11 cellular contexts compared by ENCODE assay signal in genomic region chr5:169181785-169182184, GRCh38.
"Had no signal": no experiment of that assay in that cellular context is flagged by ENCODE, and none has a peak within 500 bp of the region (broad histone marks: within the 10 kb centered on the region; RNA-seq: fewer than 3 reads in every experiment).

No MANE protein-coding gene starts in this region.

- H3K27me3 ChIP-seq: sigmoid colon had no signal

- H3K36me3 ChIP-seq: sigmoid colon had no signal

- DNase-seq: activated CD4-positive, alpha-beta T cell treated with anti-CD3 and anti-CD28 coated beads, Interleukin-2, amount 50 U/mL, for 4 hours; activated CD4-positive, CD25-positive, alpha-beta regulatory T cell treated with anti-CD3 and anti-CD28 coated beads, Interleukin-2, amount 50 U/mL, for 72 hours; activated gamma-delta T cell treated with Interleukin-2 at 50 U/mL for 16 hours; activated naive CD8-positive, alpha-beta T cell treated with anti-CD3 and anti-CD28 coated beads for 36 hours; activated T-cell treated with anti-CD3 and anti-CD28 coated beads, Interleukin-2, amount 50 U/mL, for 4 hours; effector memory CD8-positive, alpha-beta T cell; head of caudate nucleus; natural killer cell; sigmoid colon; stimulated activated naive CD4-positive, alpha-beta T cell had no signal

- ATAC-seq: activated T-cell treated with anti-CD3 and anti-CD28 coated beads, Interleukin-2, amount 50 U/mL, for 4 hours; effector memory CD8-positive, alpha-beta T cell; left lobe of liver; natural killer cell had no signal

- H3K27ac ChIP-seq: sigmoid colon had no signal

- H3K4me3 ChIP-seq: sigmoid colon had no signal

- H3K9me3 ChIP-seq: sigmoid colon had no signal
